ENCODE assay signal across 12 cellular contexts in the genomic region with DNA sequence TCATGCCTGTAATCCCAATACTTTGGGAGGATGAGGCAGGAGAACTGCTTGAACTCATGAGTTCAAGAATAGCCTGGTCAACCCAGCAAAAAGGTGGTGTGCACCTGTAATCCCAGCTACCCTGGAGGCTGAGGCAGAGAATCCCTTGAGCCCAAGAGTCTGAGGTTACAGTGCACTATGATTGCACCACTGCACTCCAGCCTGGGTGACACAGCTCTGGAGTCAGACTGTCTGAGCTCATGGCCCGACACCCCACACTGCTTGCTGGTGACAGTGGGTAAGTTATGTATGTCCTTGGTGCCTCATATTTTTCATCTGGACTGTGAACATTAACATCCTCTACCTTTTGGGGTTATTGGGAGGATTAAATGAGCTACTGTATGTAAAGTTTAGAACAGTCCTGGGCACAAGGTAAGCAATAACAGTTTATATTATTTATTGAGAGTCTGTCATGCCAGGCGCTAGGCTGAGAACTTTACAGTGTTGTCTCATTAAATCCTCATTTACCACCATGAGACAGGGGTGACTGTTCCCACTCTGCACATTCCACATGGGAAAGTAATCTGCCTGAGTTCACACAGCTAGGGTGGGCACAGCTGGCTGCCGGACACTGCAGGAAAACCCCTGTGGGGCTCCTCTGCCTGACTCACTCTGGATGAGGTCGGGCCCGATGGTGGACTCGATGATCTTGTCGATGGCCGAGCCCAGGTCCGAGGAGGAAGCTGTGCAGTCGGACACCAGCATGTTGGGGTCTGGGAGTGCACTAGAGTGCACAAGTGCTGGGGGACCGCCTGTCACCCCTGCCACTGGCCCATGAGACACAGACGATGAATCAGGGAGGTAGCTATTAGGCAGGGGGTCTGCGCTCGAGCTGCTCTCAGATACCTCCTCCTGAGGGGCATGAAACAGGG. TPM values are rescaled to one million over a fixed set of nuclear protein-coding genes. Genes with fewer than 3 reads are reported as not detected.
DNase-seq lines count a peak whose midpoint lies in the region; ATAC-seq, FAIRE-seq and TF ChIP-seq lines count a peak whose summit lies in the region.
"Had no signal": no experiment of that assay in that cellular context is flagged by ENCODE, and none has a peak within 500 bp of the region (broad histone marks: within the 10 kb centered on the region; RNA-seq: fewer than 3 reads in every experiment).

No MANE protein-coding gene starts in this region.

- H3K27me3 Mint-ChIP-seq in naive thymus-derived CD8-positive, alpha-beta T cell: peaks cover 0 to 5% (median 0%) of the 10 kb centered on the region in 5 donors

- peaks cover 12 to 26% (median 23%) of the 10 kb centered on the region in 4 donors for H3K4me1 Mint-ChIP-seq in naive thymus-derived CD8-positive, alpha-beta T cell

- no peaks in the 10 kb centered on the region for H3K9me3 ChIP-seq in BLaER1
- no peaks in the 10 kb centered on the region for H3K9me3 ChIP-seq in HEK293 (ENCODE audit: control insufficient read depth, insufficient read depth, low read depth, low read length)

- peaks cover 32% of the 10 kb centered on the region for H4K20me1 ChIP-seq in BLaER1

- no peak for TF ChIP-seq POLR2A in GM12892 (IDR thresholded peaks at IDR 0.05; ENCODE audit: low read depth, low read length)

- H3K27ac Mint-ChIP-seq in naive thymus-derived CD8-positive, alpha-beta T cell: peak overlapping the region in 6 of 10 donors; percentile 29 to 100 (median 85)

- no peak for TF ChIP-seq CTCF in HEK293 (tag by site-specific recombination; IDR thresholded peaks at IDR 0.05)

- no peak for ATAC-seq in naive thymus-derived CD8-positive, alpha-beta T cell
- ATAC-seq in HG03460 (IDR thresholded peaks at IDR 0.05; ENCODE audit: unreplicated experiment): no peak

- H3K4me3 ChIP-seq in BLaER1: no peak overlapping the region
- no peak overlapping the region for H3K4me3 ChIP-seq in HEK293 (ENCODE audit: low read depth, low read length)

- POLR2A ChIA-PET in HEK293 (lab: Yijun Ruan, JAX): interaction anchor here (1.0 to 1.2 kb wide), 4 partner anchors 8 to 36 kb away, joined by 5 to 6 read pairs (median 5); no protein-coding TSS in a partner anchor
- POLR2A ChIA-PET in naive thymus-derived CD8-positive, alpha-beta T cell (lab: Charles Lee): interaction anchor here (0.7 to 8.6 kb wide), 9 partner anchors 8 to 112 kb away, joined by 3 to 216 read pairs (median 9); a partner anchor contains a TSS

- peak; percentile 39 for DNase-seq in astrocyte of the hippocampus (ENCODE audit: low read depth, low spot score)
- no peak for DNase-seq in naive thymus-derived CD8-positive, alpha-beta T cell
- DNase-seq in GM12892 (ENCODE audit: insufficient read length): no peak
- no peak for DNase-seq in NCI-H526 treated with DMSO at 0.1 percent for 48 hours (lab: John Stamatoyannopoulos, UW)
- DNase-seq in activated CD4-positive, alpha-beta T cell treated with anti-CD3 and anti-CD28 coated beads for 1 hour: no peak
- DNase-seq: NCI-H1436 treated with DMSO at 0.1 percent for 48 hours; stimulated activated CD4-positive, alpha-beta T cell treated with anti-CD3 and anti-CD28 coated beads, Interleukin-1b, Interleukin-23, amount 100 ng/mL, for 48 hours had no signal

- 0 out of 2 replicates have a peak overlapping the region, but pooled peaks have one; percentile 26 for H3K27ac ChIP-seq in BLaER1
- no peak overlapping the region for H3K27ac ChIP-seq in HEK293 (ENCODE audit: extremely low read depth, low read depth, low read length)

- H3K4me3 Mint-ChIP-seq in naive thymus-derived CD8-positive, alpha-beta T cell: peak overlapping the region in 4 of 10 donors; percentile 12 to 98 (median 56)

- peaks cover 55% of the 10 kb centered on the region for H3K36me3 ChIP-seq in BLaER1
- H3K36me3 ChIP-seq in HEK293 (ENCODE audit: control insufficient read depth in 2 of 2, insufficient read depth in 1 of 2, low read length in 2 of 2): peaks cover 0 to 64% of the 10 kb centered on the region in 2 experiments; a peak in 2 of 3 replicates

- no peaks in the 10 kb centered on the region for H3K27me3 ChIP-seq in BLaER1

- no peak for FAIRE-seq in GM12892 (lab: Jason Lieb, UNC)

- H3K4me1 ChIP-seq in BLaER1 (peaks cover 31% of the 10 kb centered on the region), HEK293 (ENCODE audit: control insufficient read depth, insufficient read depth, low read length) (no peaks in the 10 kb centered on the region)

- 0 out of 2 replicates have a peak overlapping the region, but pooled peaks have one; percentile 15 for H3K9ac ChIP-seq in BLaER1

- peak overlapping the region; percentile 97 for H3K4me2 ChIP-seq in BLaER1

- H3K36me3 Mint-ChIP-seq in naive thymus-derived CD8-positive, alpha-beta T cell: peaks cover 0 to 42% (median 0%) of the 10 kb centered on the region in 3 donors

- CTCF ChIA-PET in HEK293 (lab: Yijun Ruan, JAX): interaction anchor here (0.8 to 3.5 kb wide), 24 partner anchors 9 to 380 kb away, joined by 3 to 26 read pairs (median 6); a partner anchor contains a TSS

- peaks cover 0 to 4% (median 0%) of the 10 kb centered on the region in 9 donors for H3K9me3 Mint-ChIP-seq in naive thymus-derived CD8-positive, alpha-beta T cell

TF ChIP-seq in HEK293, 187 proteins besides CTCF, POLR2A, EP300 and RAD21:
- no peak for TF ChIP-seq HOXD13 (CRISPR knock-in tag; IDR thresholded peaks at IDR 0.05; ENCODE audit: borderline replicate concordance)
- TF ChIP-seq ZIC2 (tag by site-specific recombination; IDR thresholded peaks at IDR 0.05): peak; percentile 74
TF ChIP-seq in HEK293: peak in this region for 1.

RNA-seq across cellular contexts. Expression of a gene that starts 2.9 kb away (rescaled TPM):
- total RNA-seq in naive thymus-derived CD8-positive, alpha-beta T cell: 10 to 100 TPM; 53.1 to 56.2 TPM
- 10 to 100 TPM in 1 of 3 donors, 1 to 10 TPM in 2; 6.4 to 13.2 (median 7.8) TPM for polyA plus RNA-seq in naive thymus-derived CD8-positive, alpha-beta T cell
- 10.0 TPM for polyA plus RNA-seq in GM12892 (2012; ENCODE audit: missing spikeins)

RNA-seq across cellular contexts. Expression of a gene that starts 34.6 kb away (rescaled TPM):
- total RNA-seq in naive thymus-derived CD8-positive, alpha-beta T cell: 10 to 100 TPM; 77.7 to 83.3 TPM
- polyA plus RNA-seq in naive thymus-derived CD8-positive, alpha-beta T cell: 10 to 100 TPM; 60.8 to 94.2 (median 78.7) TPM
- polyA plus RNA-seq in GM12892 (2012; ENCODE audit: missing spikeins): 18.1 TPM

RNA-seq across cellular contexts. Expression of a gene that starts 39.7 kb away (rescaled TPM):
- 1 to 10 TPM in 1 of 2 experiments, under 1 TPM in 1; 0.75 to 1.3 TPM for total RNA-seq in naive thymus-derived CD8-positive, alpha-beta T cell
- not detected for polyA plus RNA-seq in naive thymus-derived CD8-positive, alpha-beta T cell
- polyA plus RNA-seq in GM12892 (2012; ENCODE audit: missing spikeins): 0.15 TPM
- total RNA-seq: G401 had no signal

RNA-seq across cellular contexts. Expression of a gene that starts 57.1 kb away (rescaled TPM):
- total RNA-seq in naive thymus-derived CD8-positive, alpha-beta T cell: under 1 TPM in 1 of 2 experiments, not detected in 1; 0.27 TPM
- 1 to 10 TPM in 1 of 3 donors, under 1 TPM in 2; 0.18 to 2.2 (median 0.68) TPM for polyA plus RNA-seq in naive thymus-derived CD8-positive, alpha-beta T cell
- polyA plus RNA-seq in GM12892 (2012; ENCODE audit: missing spikeins): 12.6 TPM

RNA-seq across cellular contexts. Expression of a gene that starts 60.0 kb away (rescaled TPM):
- total RNA-seq in naive thymus-derived CD8-positive, alpha-beta T cell: 1 to 10 TPM; 1.0 to 1.5 TPM
- under 1 TPM in 1 of 3 donors, not detected in 2; 0.83 TPM for polyA plus RNA-seq in naive thymus-derived CD8-positive, alpha-beta T cell
- polyA plus RNA-seq in GM12892 (2012; ENCODE audit: missing spikeins): 2.3 TPM
- total RNA-seq: epithelial cell of proximal tubule had no signal
